Comparison of ENCODE assay signal across 8 cellular contexts in genomic region chr1:236281286-236282158, GRCh38. TPM values are rescaled to one million over a fixed set of nuclear protein-coding genes. Genes with fewer than 3 reads are reported as not detected.
DNase-seq lines count a peak whose midpoint lies in the region; ATAC-seq and TF ChIP-seq lines count a peak whose summit lies in the region.

Gene ERO1B, minus strand, starts transcription at chr1:236281958. Its CDS starts 175 bp downstream, at chr1:236281783.

- TF ChIP-seq CTCF in GM13977 (IDR thresholded peaks at IDR 0.05; ENCODE audit: extremely low read depth, insufficient read depth, missing control alignments) = no peak
- TF ChIP-seq CTCF in prostate gland (IDR thresholded peaks at IDR 0.05) = no peak

- no peaks in the 10 kb centered on the region for H3K9me3 ChIP-seq in prostate gland

- no peaks in the 10 kb centered on the region for H3K27me3 ChIP-seq in prostate gland (replicated peaks; ENCODE audit: insufficient read depth)

- 1% methylated on average over 55 of the region's 88 CpGs for WGBS in prostate gland

- peak within 1 kb of the TSS; percentile 60 to 80 for H3K27ac ChIP-seq in prostate gland

- TF ChIP-seq POLR2A in prostate gland (IDR thresholded peaks at IDR 0.05) = peak; percentile 97

- in situ Hi-C loops in GM13977 (cut with MboI; ENCODE audit: low pct_unique_long_range_greater_than_20kb, low sequenced_read_pairs, unreplicated experiment) = no loop called here

- ATAC-seq in HG02870 (IDR thresholded peaks at IDR 0.05; ENCODE audit: unreplicated experiment) (peak; percentile 69), left ventricle myocardium superior (peak; percentile 99)

- intact Hi-C loops in left ventricle myocardium superior (cut with micrococcal nuclease) = no loop called here
- intact Hi-C loops in prostate gland (cut with DNase I) = no loop called here

- H3K36me3 ChIP-seq in prostate gland = no peaks in the 10 kb centered on the region

- DNase-seq in GM13977 (ENCODE audit: low spot score) (peak; percentile 95), NCI-H146 (lab: John Stamatoyannopoulos, UW) (peak; percentile 97), T-helper 1 cell (peak; percentile 95 to 98 (median 95)), amygdala (lab: John Stamatoyannopoulos, UW) (peak; percentile 53 to 99 (median 94)), left ventricle myocardium superior (peak; percentile 99), prostate gland (ENCODE audit: low spot score) (peak; percentile 96), ureter (ENCODE audit: low spot score) (peak; percentile 96)

- no peaks in the 10 kb centered on the region for H3K4me1 ChIP-seq in prostate gland (replicated peaks)

- peak within 1 kb of the TSS; percentile 96 to 97 for H3K4me3 ChIP-seq in prostate gland

RNA-seq across cellular contexts. Expression of gene ERO1B, which starts in this region (rescaled TPM):
- total RNA-seq in left ventricle myocardium superior = 8.6 TPM
- 10 to 100 TPM; 10.4 to 12.0 TPM for total RNA-seq in prostate gland
- 11.8 TPM for total RNA-seq in ureter

Comparison
In these comparisons a context has a peak if more than half of its experiments do, and no peak if none do; other contexts are left out.
1. Peak in every context shown above with its lines: DNase-seq, ATAC-seq, H3K4me3 ChIP-seq and H3K27ac ChIP-seq.